Comparison of ENCODE assay signal across 8 cellular contexts in the genomic region with DNA sequence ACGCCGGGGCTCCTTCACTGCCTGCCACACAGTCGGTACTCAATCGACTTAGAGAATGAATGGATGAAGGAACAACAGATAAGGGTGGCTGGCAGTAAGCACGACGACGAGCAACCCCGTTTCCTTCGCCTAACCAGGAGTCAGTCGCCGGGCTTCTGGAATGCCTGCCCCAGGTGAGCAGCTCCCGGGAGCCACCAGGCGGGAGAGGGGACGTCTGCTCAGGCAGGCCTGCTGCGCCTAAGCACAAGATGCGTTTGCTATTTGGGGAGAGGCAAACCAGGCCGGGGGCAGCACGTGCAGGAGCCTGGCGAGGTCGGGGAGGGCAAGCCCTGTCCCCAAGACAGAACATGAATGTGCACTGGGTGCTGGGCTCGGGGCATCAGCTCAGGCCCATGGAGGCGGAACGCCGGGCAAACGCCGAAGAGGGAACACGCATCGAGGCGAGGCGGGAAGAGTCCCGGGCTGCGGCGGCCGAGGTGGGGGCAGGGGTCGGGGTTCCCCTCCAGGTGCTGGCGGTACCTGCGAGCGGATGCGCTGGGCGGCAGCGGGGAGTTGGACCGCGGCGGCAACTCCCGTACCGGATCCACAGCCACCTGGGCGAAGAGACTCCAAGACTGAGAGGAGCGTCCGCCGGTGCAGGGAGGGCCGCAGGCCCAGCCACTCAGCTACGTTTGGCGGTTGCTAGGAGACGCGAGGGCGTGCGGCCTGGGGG. TPM values are rescaled to one million over a fixed set of nuclear protein-coding genes. Genes with fewer than 3 reads are reported as not detected.
DNase-seq lines count a peak whose midpoint lies in the region; ATAC-seq and TF ChIP-seq lines count a peak whose summit lies in the region.

TSS of gene CFAP92 (minus strand) at position 616 of the 712 bp plus-strand sequence. CDS start 772 bp downstream, outside the sequence.

- H3K79me2 ChIP-seq in PC-3 (ENCODE audit: low read length) = no peaks in the 10 kb centered on the region

- peaks cover 9% of the 10 kb centered on the region for H3K27me3 Mint-ChIP-seq in activated T-helper 2 cell treated with anti-CD3 and anti-CD28 coated beads, Interferon-gamma antibody, Interleukin-2, Interleukin-4, amounts not matched to agents 10 μg/mL and 5 μg/mL and 100 μg/mL, durations not matched to agents 14 hours and 24 hours and 36 hours (ENCODE audit: low read depth)
- H3K27me3 Mint-ChIP-seq in neural crest cell (ENCODE audit: low read depth) = no peaks in the 10 kb centered on the region

- 2% methylated on average over 57 of the region's 57 CpGs for WGBS in HUES64

- H3K4me1 ChIP-seq in BLaER1 = peaks cover 56% of the 10 kb centered on the region
- peaks cover 14% of the 10 kb centered on the region; the same call in 1 of the 2 replicates for H3K4me1 ChIP-seq in HUES64 (ENCODE audit: insufficient read depth, low read length)
- peaks cover 10% of the 10 kb centered on the region; the same call in 1 of the 2 replicates for H3K4me1 ChIP-seq in PC-3 (ENCODE audit: insufficient read depth, low read length)

- no peaks in the 10 kb centered on the region for H3K9me2 ChIP-seq in PC-3 (replicated peaks; ENCODE audit: low read length)

- H3K4me1 Mint-ChIP-seq in activated T-helper 2 cell treated with anti-CD3 and anti-CD28 coated beads, Interferon-gamma antibody, Interleukin-2, Interleukin-4, amounts not matched to agents 10 μg/mL and 5 μg/mL and 100 μg/mL, durations not matched to agents 14 hours and 24 hours and 36 hours (ENCODE audit: low read depth) = peaks cover 20% of the 10 kb centered on the region
- H3K4me1 Mint-ChIP-seq in neural crest cell = peaks cover 54% of the 10 kb centered on the region

- H3K27ac ChIP-seq in BLaER1 (no peak within 1 kb of the TSS), HUES64 (ENCODE audit: low read depth, low read length) (no peak within 1 kb of the TSS), PC-3 (ENCODE audit: low read length) (no peak within 1 kb of the TSS)

- POLR2A ChIA-PET in PC-3 (lab: Charles Lee; ENCODE audit: unreplicated experiment) = no interaction called here

- H4K20me1 ChIP-seq in BLaER1 (no peaks in the 10 kb centered on the region), PC-3 (ENCODE audit: low read length) (no peaks in the 10 kb centered on the region)

- CTCF ChIA-PET in PC-3 (lab: Charles Lee) = interaction anchor here (1.4 kb wide), 1 partner anchor 23 kb away, joined by 7 read pairs; no protein-coding TSS in a partner anchor

- no peak within 1 kb of the TSS for H3K27ac Mint-ChIP-seq in activated T-helper 2 cell treated with anti-CD3 and anti-CD28 coated beads, Interferon-gamma antibody, Interleukin-2, Interleukin-4, amounts not matched to agents 10 μg/mL and 5 μg/mL and 100 μg/mL, durations not matched to agents 14 hours and 24 hours and 36 hours
- peak within 1 kb of the TSS; percentile 50 for H3K27ac Mint-ChIP-seq in neural crest cell (ENCODE audit: unreplicated experiment)

- intact Hi-C loops in PC-3 (cut with micrococcal nuclease) = no loop called here
- intact Hi-C loops in activated T-helper 2 cell treated with anti-CD3 and anti-CD28 coated beads, Interferon-gamma antibody, Interleukin-2, Interleukin-4, amounts not matched to agents 10 μg/mL and 5 μg/mL and 100 μg/mL, durations not matched to agents 14 hours and 24 hours and 36 hours (cut with micrococcal nuclease) = loop anchor here (10.0 kb wide), 1 partner anchor 509 kb away; no protein-coding TSS in a partner anchor

- DNase-seq in PC-3 (peak; percentile 79), fibroblast of villous mesenchyme (ENCODE audit: low read depth) (peak; percentile 68), neural crest cell (ENCODE audit: low read depth, low spot score) (peak; percentile 89)
- DNase-seq in activated T-helper 2 cell treated with anti-CD3 and anti-CD28 coated beads, Interferon-gamma antibody, Interleukin-2, Interleukin-4, amounts not matched to agents 10 μg/mL and 5 μg/mL and 100 μg/mL, durations not matched to agents 14 hours and 24 hours and 36 hours (ENCODE audit: low spot score) = peak; percentile 90
- DNase-seq in stimulated activated naive CD4-positive, alpha-beta T cell treated with Interleukin-2 at 50 U/mL for 16 hours (lab: John Stamatoyannopoulos, UW) = peak; percentile 84

- ATAC-seq in GM19467 (IDR thresholded peaks at IDR 0.05; ENCODE audit: unreplicated experiment) = peak; percentile 86
- ATAC-seq in PC-3 = peak; percentile 98

- no peaks in the 10 kb centered on the region for H3K9me3 ChIP-seq in BLaER1
- H3K9me3 ChIP-seq in HUES64 (ENCODE audit: insufficient read depth, low read depth, low read length) = no peaks in the 10 kb centered on the region
- H3K9me3 ChIP-seq in PC-3 (ENCODE audit: low read length) = no peaks in the 10 kb centered on the region

- H3K4me2 ChIP-seq in BLaER1 (peak within 1 kb of the TSS; percentile 86), PC-3 (ENCODE audit: low read length) (peak within 1 kb of the TSS; percentile 96)

- H3K9ac ChIP-seq in BLaER1 (no peak within 1 kb of the TSS), HUES64 (ENCODE audit: low read depth, low read length) (peak within 1 kb of the TSS; percentile 43), PC-3 (ENCODE audit: low read length) (0 out of 2 replicates have a peak within 1 kb of the TSS, but pooled peaks have one; percentile 35)

- H3K36me3 ChIP-seq in BLaER1 = no peaks in the 10 kb centered on the region
- no peaks in the 10 kb centered on the region for H3K36me3 ChIP-seq in HUES64 (ENCODE audit: insufficient read depth, low read length)
- H3K36me3 ChIP-seq in PC-3 (ENCODE audit: low read depth, low read length) = no peaks in the 10 kb centered on the region

- no peaks in the 10 kb centered on the region for H3K27me3 ChIP-seq in BLaER1
- peaks cover 39% of the 10 kb centered on the region for H3K27me3 ChIP-seq in HUES64 (ENCODE audit: insufficient read depth, low read length)
- no peaks in the 10 kb centered on the region for H3K27me3 ChIP-seq in PC-3 (ENCODE audit: low read length)

- no peak; the same call in 1 of the 2 replicates for TF ChIP-seq CTCF in PC-3 (conservative IDR thresholded peaks at IDR 0.05; ENCODE audit: low read depth, low read length)
- no peak for TF ChIP-seq CTCF in fibroblast of villous mesenchyme (IDR thresholded peaks at IDR 0.05; ENCODE audit: insufficient read depth, low read depth, low read length)
- TF ChIP-seq CTCF in neural crest cell (conservative IDR thresholded peaks at IDR 0.05) = no peak

- H2AFZ ChIP-seq in PC-3 (ENCODE audit: low read length) = peak within 1 kb of the TSS; percentile 98

- H3K9me3 Mint-ChIP-seq in activated T-helper 2 cell treated with anti-CD3 and anti-CD28 coated beads, Interferon-gamma antibody, Interleukin-2, Interleukin-4, amounts not matched to agents 10 μg/mL and 5 μg/mL and 100 μg/mL, durations not matched to agents 14 hours and 24 hours and 36 hours = no peaks in the 10 kb centered on the region
- no peaks in the 10 kb centered on the region for H3K9me3 Mint-ChIP-seq in neural crest cell

- no peaks in the 10 kb centered on the region for H3K36me3 Mint-ChIP-seq in activated T-helper 2 cell treated with anti-CD3 and anti-CD28 coated beads, Interferon-gamma antibody, Interleukin-2, Interleukin-4, amounts not matched to agents 10 μg/mL and 5 μg/mL and 100 μg/mL, durations not matched to agents 14 hours and 24 hours and 36 hours (ENCODE audit: low read depth)
- H3K36me3 Mint-ChIP-seq in neural crest cell (ENCODE audit: low read depth) = no peaks in the 10 kb centered on the region

- H3F3A ChIP-seq in PC-3 (ENCODE audit: low read length, unreplicated experiment) = no peaks in the 10 kb centered on the region

- H3K4me3 ChIP-seq in BLaER1 = peak within 1 kb of the TSS; percentile 62
- H3K4me3 ChIP-seq in HUES64 (ENCODE audit: low read length) = peak within 1 kb of the TSS; percentile 55
- peak within 1 kb of the TSS; percentile 74 for H3K4me3 ChIP-seq in PC-3 (ENCODE audit: low read length)
- peak within 1 kb of the TSS; percentile 50 for H3K4me3 ChIP-seq in fibroblast of villous mesenchyme (ENCODE audit: low read depth, low read length)

- H3K4me3 Mint-ChIP-seq in activated T-helper 2 cell treated with anti-CD3 and anti-CD28 coated beads, Interferon-gamma antibody, Interleukin-2, Interleukin-4, amounts not matched to agents 10 μg/mL and 5 μg/mL and 100 μg/mL, durations not matched to agents 14 hours and 24 hours and 36 hours (ENCODE audit: low read depth) = peak within 1 kb of the TSS; percentile 63
- H3K4me3 Mint-ChIP-seq in neural crest cell = peak within 1 kb of the TSS; percentile 84

- BruUV-seq in PC-3 (replicated peaks; lab: Mats Ljungman, UMichigan) = no TSS peak

RNA-seq across cellular contexts. Expression of gene CFAP92, which starts in this region (rescaled TPM):
- 2.5 TPM for polyA plus RNA-seq in HUES64 (2013, experiment 1 of 2)
- 4.1 TPM for polyA plus RNA-seq in HUES64 (2013, experiment 2 of 2)
- total RNA-seq in PC-3 (2014; rRNA removed) (0.33 TPM in 1 of 2 replicates, not detected in the other), fibroblast of villous mesenchyme (under 0.01 TPM in 1 of 2 replicates, not detected in the other), neural crest cell (8.7 and 8.8 TPM in 2 replicates)
- 0.37 TPM in 1 of 2 replicates, not detected in the other for total RNA-seq in activated T-helper 2 cell treated with anti-CD3 and anti-CD28 coated beads, Interferon-gamma antibody, Interleukin-2, Interleukin-4, amounts not matched to agents 10 μg/mL and 5 μg/mL and 100 μg/mL, durations not matched to agents 14 hours and 24 hours and 36 hours

Comparison
In these comparisons a context has a peak if more than half of its experiments do, and no peak if none do; other contexts are left out.
1. Peak in DNase-seq, ATAC-seq, H3K4me3 ChIP-seq, H3K9ac ChIP-seq and H3K4me2 ChIP-seq in PC-3; RNA of the gene not detected or under 1 TPM.
2. Peak in DNase-seq in activated T-helper 2 cell treated with anti-CD3 and anti-CD28 coated beads, Interferon-gamma antibody, Interleukin-2, Interleukin-4, amounts not matched to agents 10 μg/mL and 5 μg/mL and 100 μg/mL, durations not matched to agents 14 hours and 24 hours and 36 hours; RNA of the gene not detected or under 1 TPM.
3. Peak in DNase-seq and H3K4me3 ChIP-seq in fibroblast of villous mesenchyme; RNA of the gene not detected or under 1 TPM.